1 cellular context compared by ENCODE assay signal in the genomic region with DNA sequence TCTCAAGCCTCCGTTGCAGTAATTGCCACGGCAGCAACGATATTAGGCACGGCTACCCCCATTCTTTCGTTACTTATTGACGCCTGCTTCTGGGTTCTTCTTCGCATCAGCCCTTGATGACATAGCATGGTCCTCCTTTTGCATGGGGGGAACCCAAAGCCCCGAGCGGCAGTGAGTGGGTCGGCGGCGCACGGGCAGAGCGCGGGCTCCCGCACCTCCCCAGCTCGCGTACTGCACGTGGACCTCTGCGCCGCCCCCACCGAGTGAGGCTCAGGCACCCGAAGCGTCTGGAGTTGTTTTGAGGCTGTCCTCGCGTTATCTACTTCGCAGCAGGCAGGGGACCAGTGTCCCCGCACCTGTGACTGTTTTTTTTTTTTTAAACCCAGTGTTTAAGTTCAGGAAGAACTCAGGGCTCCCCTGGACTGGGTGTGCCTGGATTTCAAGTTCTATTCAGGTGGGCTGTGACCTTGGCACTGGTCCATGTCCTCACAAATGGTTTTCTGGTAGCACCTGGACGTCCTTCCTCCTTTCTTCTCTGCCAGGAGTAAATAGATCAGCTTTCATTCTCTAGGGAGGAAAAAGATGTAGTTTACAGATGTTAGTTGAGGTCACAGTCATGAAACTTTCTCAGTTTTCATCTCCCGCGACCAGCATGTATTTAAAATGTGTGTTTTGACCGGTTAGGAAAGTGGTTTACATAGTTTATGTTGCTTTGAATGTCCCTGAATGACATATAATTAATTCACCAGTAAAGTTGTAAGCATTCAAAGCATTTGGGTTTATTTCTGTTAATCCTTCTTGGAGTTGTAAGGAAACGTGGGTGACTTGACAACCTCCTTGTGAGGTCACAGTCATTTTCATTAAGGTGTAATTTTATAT.
TF ChIP-seq lines count a peak whose summit lies in the region.

No MANE protein-coding gene starts in this region.

TF ChIP-seq in WTC11, 78 proteins besides CTCF, POLR2A, EP300 and RAD21 (continued from another document):
- TF ChIP-seq AR (CRISPR knock-in tag; IDR thresholded peaks at IDR 0.05): no peak
- no peak for TF ChIP-seq NR3C1 (CRISPR knock-in tag; conservative IDR thresholded peaks at IDR 0.05; ENCODE audit: low read depth)
- TF ChIP-seq, protein P1, sequence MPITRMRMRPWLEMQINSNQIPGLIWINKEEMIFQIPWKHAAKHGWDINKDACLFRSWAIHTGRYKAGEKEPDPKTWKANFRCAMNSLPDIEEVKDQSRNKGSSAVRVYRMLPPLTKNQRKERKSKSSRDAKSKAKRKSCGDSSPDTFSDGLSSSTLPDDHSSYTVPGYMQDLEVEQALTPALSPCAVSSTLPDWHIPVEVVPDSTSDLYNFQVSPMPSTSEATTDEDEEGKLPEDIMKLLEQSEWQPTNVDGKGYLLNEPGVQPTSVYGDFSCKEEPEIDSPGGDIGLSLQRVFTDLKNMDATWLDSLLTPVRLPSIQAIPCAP (CRISPR knock-in tag; IDR thresholded peaks at IDR 0.05): peak; percentile 79
- peak; percentile 86 for TF ChIP-seq NFE2L1 (CRISPR knock-in tag; IDR thresholded peaks at IDR 0.05)
- TF ChIP-seq NR1H2 (CRISPR knock-in tag; IDR thresholded peaks at IDR 0.05): peak; percentile 46; the same call in 1 of the 2 replicates
- TF ChIP-seq HMGXB4 (CRISPR knock-in tag; IDR thresholded peaks at IDR 0.05): peak; percentile 17; the same call in 1 of the 2 replicates
- peak; percentile 94 for TF ChIP-seq FOXP1 (CRISPR knock-in tag; IDR thresholded peaks at IDR 0.05; ENCODE audit: borderline replicate concordance)
- TF ChIP-seq TP53 (CRISPR knock-in tag; IDR thresholded peaks at IDR 0.05): no peak
- no peak for TF ChIP-seq SOX15 (CRISPR knock-in tag; IDR thresholded peaks at IDR 0.05)
- TF ChIP-seq JUN (CRISPR knock-in tag; IDR thresholded peaks at IDR 0.05): peak; percentile 67; the same call in 1 of the 2 replicates
- TF ChIP-seq MXD4 (CRISPR knock-in tag; IDR thresholded peaks at IDR 0.05; ENCODE audit: borderline replicate concordance): no peak
- TF ChIP-seq ZNF232 (CRISPR knock-in tag; IDR thresholded peaks at IDR 0.05): peak; percentile 84; the same call in 1 of the 2 replicates
- TF ChIP-seq ETV6 (CRISPR knock-in tag; IDR thresholded peaks at IDR 0.05): no peak
- TF ChIP-seq ZNF396 (CRISPR knock-in tag; IDR thresholded peaks at IDR 0.05; ENCODE audit: borderline replicate concordance): no peak
- no peak for TF ChIP-seq RORB (CRISPR knock-in tag; IDR thresholded peaks at IDR 0.05)
- no peak for TF ChIP-seq TCF7 (CRISPR knock-in tag; IDR thresholded peaks at IDR 0.05; ENCODE audit: low read depth)
- no peak for TF ChIP-seq ZBTB21 (CRISPR knock-in tag; IDR thresholded peaks at IDR 0.05; ENCODE audit: borderline replicate concordance)
- TF ChIP-seq RELA (CRISPR knock-in tag; IDR thresholded peaks at IDR 0.05; ENCODE audit: borderline replicate concordance): peak; percentile 79; the same call in 1 of the 2 replicates
- TF ChIP-seq, protein P2, sequence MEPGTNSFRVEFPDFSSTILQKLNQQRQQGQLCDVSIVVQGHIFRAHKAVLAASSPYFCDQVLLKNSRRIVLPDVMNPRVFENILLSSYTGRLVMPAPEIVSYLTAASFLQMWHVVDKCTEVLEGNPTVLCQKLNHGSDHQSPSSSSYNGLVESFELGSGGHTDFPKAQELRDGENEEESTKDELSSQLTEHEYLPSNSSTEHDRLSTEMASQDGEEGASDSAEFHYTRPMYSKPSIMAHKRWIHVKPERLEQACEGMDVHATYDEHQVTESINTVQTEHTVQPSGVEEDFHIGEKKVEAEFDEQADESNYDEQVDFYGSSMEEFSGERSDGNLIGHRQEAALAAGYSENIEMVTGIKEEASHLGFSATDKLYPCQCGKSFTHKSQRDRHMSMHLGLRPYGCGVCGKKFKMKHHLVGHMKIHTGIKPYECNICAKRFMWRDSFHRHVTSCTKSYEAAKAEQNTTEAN (CRISPR knock-in tag; IDR thresholded peaks at IDR 0.05): peak; percentile 78
TF ChIP-seq in WTC11: peak in this region for 30.
